In genomic region chr20:63501818-63502670, GRCh38 we compare ENCODE assay signal across 9 cellular contexts.
DNase-seq lines count a peak whose midpoint lies in the region.
"Had no signal": no experiment of that assay in that cellular context is flagged by ENCODE, and none has a peak within 500 bp of the region (broad histone marks: within the 10 kb centered on the region; RNA-seq: fewer than 3 reads in every experiment).

No MANE protein-coding gene starts in this region.

- DNase-seq in DMS79 treated with DMSO at 0.1 percent for 48 hours (lab: John Stamatoyannopoulos, UW): peak; percentile 87
- peak; percentile 45 for DNase-seq in NCI-H1694 (lab: John Stamatoyannopoulos, UW)
- DNase-seq in amygdala (lab: John Stamatoyannopoulos, UW): peak in 36 of 56 donors; percentile 5 to 81 (median 52)
- DNase-seq in kidney tubule cell (ENCODE audit: low spot score): peak; percentile 30
- no peak for DNase-seq in kidney glomerular epithelial cell (lab: John Stamatoyannopoulos, UW)
- DNase-seq in NCI-H1048 (lab: John Stamatoyannopoulos, UW): no peak
- no peak for DNase-seq in globus pallidus (ENCODE audit: low spot score)
- DNase-seq in GM19240 (ENCODE audit: insufficient read length, low spot score): no peak
- DNase-seq: activated T-cell treated with anti-CD3 and anti-CD28 coated beads, Interleukin-2, amount 50 U/mL, for 48 hours had no signal

Comparison
In these comparisons a context has a peak if more than half of its experiments do, and no peak if none do; other contexts are left out.
1. DNase-seq: peak in DMS79 treated with DMSO at 0.1 percent for 48 hours (single experiment), NCI-H1694 (single experiment), amygdala (36 of 56) and kidney tubule cell (single experiment); none in kidney glomerular epithelial cell (single experiment), NCI-H1048 (single experiment), globus pallidus (single experiment) and GM19240 (single experiment).